8 cellular contexts compared by ENCODE assay signal in the genomic region with DNA sequence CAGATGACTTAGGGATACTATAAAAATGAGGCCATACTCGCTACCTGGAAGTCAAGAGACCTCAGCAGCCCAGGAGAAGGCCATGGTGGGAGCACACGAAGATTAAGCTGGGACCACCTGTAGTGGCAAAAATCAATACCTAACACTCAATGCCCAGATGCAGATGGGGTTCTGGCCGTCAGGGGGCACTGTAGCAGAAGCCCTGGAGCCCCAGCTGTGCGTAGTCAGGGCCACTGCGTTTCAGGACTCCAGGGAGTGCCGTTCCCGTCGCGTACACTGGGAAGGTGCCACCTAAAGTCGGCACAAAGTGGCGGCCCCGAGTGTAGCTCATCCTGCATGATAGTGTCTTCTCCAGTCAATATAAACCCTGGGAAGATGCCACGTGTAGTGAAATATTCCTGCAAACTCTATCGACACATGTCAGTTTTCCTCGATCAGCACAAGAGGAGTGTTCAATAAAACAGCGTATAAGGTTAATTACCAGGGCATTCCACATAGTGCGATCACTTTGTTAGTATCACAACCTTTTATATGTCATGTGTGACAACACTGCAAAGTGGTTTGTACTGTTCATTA.
DNase-seq lines count a peak whose midpoint lies in the region; TF ChIP-seq lines count a peak whose summit lies in the region.

No MANE protein-coding gene starts in this region.

- no peaks in the 10 kb centered on the region for H3K79me2 ChIP-seq in Karpas-422 (ENCODE audit: low read length)
- no peaks in the 10 kb centered on the region for H3K79me2 ChIP-seq in mesendoderm (ENCODE audit: control insufficient read depth, insufficient read depth, low read length)

- no peak overlapping the region for H4K5ac ChIP-seq in mesendoderm (ENCODE audit: low read length)

- no peaks in the 10 kb centered on the region for H4K20me1 ChIP-seq in Karpas-422 (ENCODE audit: insufficient read depth, low read depth, low read length)

- H2BK120ac ChIP-seq in mesendoderm (ENCODE audit: low read depth, low read length) = no peak overlapping the region

- intact Hi-C loops in colonic mucosa (cut with DNase I) = loop anchor here (2.0 to 10.0 kb wide), 2 partner anchors 264 to 428 kb away; no protein-coding TSS in a partner anchor

- H3K9ac ChIP-seq in Karpas-422 (ENCODE audit: low read length) (no peak overlapping the region), colonic mucosa (ENCODE audit: low read depth in 2 of 2, low read length in 2 of 2) (no peak overlapping the region), mesendoderm (ENCODE audit: low read length) (peak overlapping the region; percentile 35)

- no peak overlapping the region for H4K8ac ChIP-seq in mesendoderm (ENCODE audit: low read depth, low read length)

- TF ChIP-seq CTCF in colonic mucosa (IDR thresholded peaks at IDR 0.05) = peak; percentile 40

- H2AFZ ChIP-seq in Karpas-422 (ENCODE audit: low read length) = no peak overlapping the region

- H3K9me3 Mint-ChIP-seq in activated CD4-positive, alpha-beta T cell treated with anti-CD3 and anti-CD28 coated beads, Interleukin-2, amount 10 ng/mL, durations not matched to agents 7 days and 5 days = peaks cover 4% of the 10 kb centered on the region

- no peak overlapping the region for H3K18ac ChIP-seq in mesendoderm (ENCODE audit: low read length)

- H3K27ac ChIP-seq in Karpas-422 (ENCODE audit: low read length) = no peak overlapping the region
- no peak overlapping the region for H3K27ac ChIP-seq in colonic mucosa
- H3K27ac ChIP-seq in mesendoderm (ENCODE audit: low read depth, low read length) = peak overlapping the region; percentile 9

- peaks cover 10% of the 10 kb centered on the region for H3K27me3 Mint-ChIP-seq in activated CD4-positive, alpha-beta T cell treated with anti-CD3 and anti-CD28 coated beads, Interleukin-2, amount 10 ng/mL, durations not matched to agents 7 days and 5 days

- no peaks in the 10 kb centered on the region for H3K27me3 ChIP-seq in Karpas-422 (ENCODE audit: low read length)
- H3K27me3 ChIP-seq in colonic mucosa = no peaks in the 10 kb centered on the region
- H3K27me3 ChIP-seq in mesendoderm (ENCODE audit: insufficient read depth, low read length, poor library complexity) = no peaks in the 10 kb centered on the region

- H3K4ac ChIP-seq in mesendoderm (ENCODE audit: low read depth, low read length) = no peak overlapping the region

- no peaks in the 10 kb centered on the region for H3K36me3 ChIP-seq in Karpas-422 (ENCODE audit: insufficient read depth, low read length)
- H3K36me3 ChIP-seq in colonic mucosa = no peaks in the 10 kb centered on the region
- H3K36me3 ChIP-seq in mesendoderm (ENCODE audit: control insufficient read depth, insufficient read depth, low read length) = no peaks in the 10 kb centered on the region

- peak overlapping the region; percentile 7 for H2BK5ac ChIP-seq in mesendoderm (ENCODE audit: low read length)

- H3K9me3 ChIP-seq in Karpas-422 (ENCODE audit: low read length) (no peaks in the 10 kb centered on the region), colonic mucosa (no peaks in the 10 kb centered on the region)

- H3K4me1 ChIP-seq in Karpas-422 (ENCODE audit: low read length) = peaks cover 19% of the 10 kb centered on the region
- no peaks in the 10 kb centered on the region for H3K4me1 ChIP-seq in colonic mucosa
- H3K4me1 ChIP-seq in mesendoderm (ENCODE audit: control insufficient read depth, low read depth, low read length) = peaks cover 4% of the 10 kb centered on the region

- no peaks in the 10 kb centered on the region for H3K79me1 ChIP-seq in mesendoderm (ENCODE audit: low read length)

- no peak overlapping the region for H3K4me3 Mint-ChIP-seq in activated CD4-positive, alpha-beta T cell treated with anti-CD3 and anti-CD28 coated beads, Interleukin-2, amount 10 ng/mL, durations not matched to agents 7 days and 5 days

- H3K36me3 Mint-ChIP-seq in activated CD4-positive, alpha-beta T cell treated with anti-CD3 and anti-CD28 coated beads, Interleukin-2, amount 10 ng/mL, durations not matched to agents 7 days and 5 days (ENCODE audit: low read depth) = no peaks in the 10 kb centered on the region

- no peak overlapping the region for H2BK15ac ChIP-seq in mesendoderm (replicated peaks; ENCODE audit: low read depth)

- no peaks in the 10 kb centered on the region for H3K9me2 ChIP-seq in Karpas-422 (replicated peaks; ENCODE audit: insufficient read depth, low read length)

- CTCF ChIA-PET in activated CD4-positive, alpha-beta T cell treated with anti-CD3 and anti-CD28 coated beads, Interleukin-2, amount 10 ng/mL, durations not matched to agents 7 days and 5 days (lab: Charles Lee) = no interaction called here

- no peak overlapping the region for H3K4me3 ChIP-seq in Karpas-422 (ENCODE audit: low read length)
- no peak overlapping the region for H3K4me3 ChIP-seq in colonic mucosa
- H3K4me3 ChIP-seq in mesendoderm (ENCODE audit: low read length) = no peak overlapping the region

- H3K27ac Mint-ChIP-seq in activated CD4-positive, alpha-beta T cell treated with anti-CD3 and anti-CD28 coated beads, Interleukin-2, amount 10 ng/mL, durations not matched to agents 7 days and 5 days = no peak overlapping the region

- H3K4me2 ChIP-seq in Karpas-422 (ENCODE audit: low read depth, low read length, poor library complexity, severe bottlenecking) = no peak overlapping the region
- peak overlapping the region; percentile 56 for H3K4me2 ChIP-seq in mesendoderm (ENCODE audit: low read length)

- no CpG with 5 or more reads among the region's 17 CpGs for WGBS in mesendoderm (ENCODE audit: extremely low coverage, insufficient coverage, low lambda C conversion rate)

- H2AK5ac ChIP-seq in mesendoderm (ENCODE audit: low read length) = no peak overlapping the region

- H3K23ac ChIP-seq in mesendoderm (ENCODE audit: low read length) = peak overlapping the region; percentile 16

- H3K56ac ChIP-seq in mesendoderm (ENCODE audit: low read length) = peak overlapping the region; percentile 73

- no peaks in the 10 kb centered on the region for H3K4me1 Mint-ChIP-seq in activated CD4-positive, alpha-beta T cell treated with anti-CD3 and anti-CD28 coated beads, Interleukin-2, amount 10 ng/mL, durations not matched to agents 7 days and 5 days

- DNase-seq in ELR (ENCODE audit: low read depth) (peak; percentile 30), Karpas-422 (peak; percentile 62), colonic mucosa (peak; percentile 45), mesendoderm (peak; percentile 91), LoVo (ENCODE audit: low spot score) (no peak), NCI-H345 (lab: John Stamatoyannopoulos, UW) (no peak), activated T-cell treated with anti-CD3 and anti-CD28 coated beads for 4 hours (no peak)
- no peak for DNase-seq in activated CD4-positive, alpha-beta T cell treated with anti-CD3 and anti-CD28 coated beads, Interleukin-2, amount 10 ng/mL, durations not matched to agents 7 days and 5 days

- POLR2A ChIA-PET in activated CD4-positive, alpha-beta T cell treated with anti-CD3 and anti-CD28 coated beads, Interleukin-2, amount 10 ng/mL, durations not matched to agents 7 days and 5 days (lab: Charles Lee) = no interaction called here

Comparison
In these comparisons a context has a peak if more than half of its experiments do, and no peak if none do; other contexts are left out.
1. DNase-seq: peak in ELR (single experiment), Karpas-422 (single experiment), colonic mucosa (single experiment) and mesendoderm (single experiment); none in LoVo (single experiment), activated CD4-positive, alpha-beta T cell treated with anti-CD3 and anti-CD28 coated beads, Interleukin-2, amount 10 ng/mL, durations not matched to agents 7 days and 5 days (single experiment), NCI-H345 (single experiment) and activated T-cell treated with anti-CD3 and anti-CD28 coated beads for 4 hours (single experiment).